Comparison of ENCODE assay signal across 24 cellular contexts in the genomic region with DNA sequence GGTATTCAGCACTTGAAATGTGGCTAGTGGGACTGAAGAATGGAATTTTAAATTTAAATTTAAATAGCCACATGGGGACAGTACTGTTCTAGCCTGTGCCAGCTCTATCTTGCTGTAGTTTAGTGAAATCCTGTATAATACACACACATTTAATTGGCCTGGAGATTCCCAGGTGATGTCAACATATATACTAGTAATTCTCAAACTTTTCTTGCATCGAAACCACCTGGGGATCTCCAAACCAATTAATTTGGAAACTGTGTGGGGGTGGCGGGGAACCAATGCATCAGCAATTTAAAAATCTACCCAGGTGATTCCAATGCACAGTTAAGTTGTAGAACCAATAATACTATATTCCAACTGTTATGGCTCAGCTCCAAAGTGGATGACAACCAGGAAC.
DNase-seq lines count a peak whose midpoint lies in the region; ATAC-seq and TF ChIP-seq lines count a peak whose summit lies in the region.
"Had no signal": no experiment of that assay in that cellular context is flagged by ENCODE, and none has a peak within 500 bp of the region (broad histone marks: within the 10 kb centered on the region; RNA-seq: fewer than 3 reads in every experiment).

No MANE protein-coding gene starts in this region.

- no peak for TF ChIP-seq CTCF in dorsolateral prefrontal cortex (IDR thresholded peaks at IDR 0.05 in 54 of 56, conservative IDR thresholded peaks at IDR 0.05 in 2 of 56; ENCODE audit: low read depth in 1 of 56, partially characterized antibody in 56 of 56)

- intact Hi-C loops in dorsolateral prefrontal cortex (cut with DNase I): no loop called here

- H3K4me3 ChIP-seq in dorsolateral prefrontal cortex: no peak overlapping the region
- H3K4me3 ChIP-seq: BLaER1 treated with 17β-estradiol and CSF1 and Interleukin-3, amounts not matched to agents 10 nM and 100 nM; body of pancreas; smooth muscle cell; tibial nerve had no signal

- DNase-seq in activated CD4-positive, alpha-beta T cell treated with anti-CD3 and anti-CD28 coated beads, Interleukin-2, amount 50 U/mL, for 48 hours: peak; percentile 39 to 51
- DNase-seq in activated CD4-positive, alpha-beta T cell treated with anti-CD3 and anti-CD28 coated beads for 4 hours: no peak
- peak; percentile 18 to 26 for DNase-seq in stimulated activated CD4-positive, alpha-beta T cell treated with anti-CD3 and anti-CD28 coated beads, Interleukin-2, amount 100 ng/mL, for 24 hours
- DNase-seq in GM19238 (ENCODE audit: insufficient read length, low spot score) (no peak), DMS79 (lab: John Stamatoyannopoulos, UW) (no peak), dorsolateral prefrontal cortex (no peak)
- DNase-seq: ACHN; activated CD8-positive, alpha-beta memory T cell treated with anti-CD3 and anti-CD28 coated beads, Interleukin-2, amount 50 U/mL, for 48 hours; body of pancreas; Calu3; EL; endodermal cell; GOT3; kidney glomerular epithelial cell; mammary epithelial cell; NCI-H2029; PC-3; T-helper 17 cell; WERI-Rb-1 had no signal

- ATAC-seq in GM18858 (IDR thresholded peaks at IDR 0.05; ENCODE audit: unreplicated experiment) (peak; percentile 42), HG02885 (IDR thresholded peaks at IDR 0.05; ENCODE audit: poor library complexity, unreplicated experiment) (peak; percentile 42)
- ATAC-seq: body of pancreas, PC-3, T-helper 17 cell had no signal

- H3K27ac ChIP-seq in dorsolateral prefrontal cortex: no peak overlapping the region
- H3K27ac ChIP-seq: BLaER1 treated with 17β-estradiol and CSF1 and Interleukin-3, amounts not matched to agents 10 nM and 100 nM; body of pancreas; tibial nerve; WERI-Rb-1 had no signal

- H3K27me3 ChIP-seq in dorsolateral prefrontal cortex: no peaks in the 10 kb centered on the region
- H3K27me3 ChIP-seq: BLaER1 treated with 17β-estradiol and CSF1 and Interleukin-3, amounts not matched to agents 10 nM and 100 nM; body of pancreas; tibial nerve had no signal

Comparison
In these comparisons a context has a peak if more than half of its experiments do, and no peak if none do; other contexts are left out.
1. DNase-seq: peak in activated CD4-positive, alpha-beta T cell treated with anti-CD3 and anti-CD28 coated beads, Interleukin-2, amount 50 U/mL, for 48 hours (2 of 2) and stimulated activated CD4-positive, alpha-beta T cell treated with anti-CD3 and anti-CD28 coated beads, Interleukin-2, amount 100 ng/mL, for 24 hours (2 of 2); none in activated CD4-positive, alpha-beta T cell treated with anti-CD3 and anti-CD28 coated beads for 4 hours (0 of 2), GM19238 (single experiment), DMS79 (single experiment) and dorsolateral prefrontal cortex (0 of 10).